ENCODE assay signal across 1 cellular context in genomic region chr5:72955768-72956323, GRCh38.
TF ChIP-seq lines count a peak whose summit lies in the region.

A gene with protein sequence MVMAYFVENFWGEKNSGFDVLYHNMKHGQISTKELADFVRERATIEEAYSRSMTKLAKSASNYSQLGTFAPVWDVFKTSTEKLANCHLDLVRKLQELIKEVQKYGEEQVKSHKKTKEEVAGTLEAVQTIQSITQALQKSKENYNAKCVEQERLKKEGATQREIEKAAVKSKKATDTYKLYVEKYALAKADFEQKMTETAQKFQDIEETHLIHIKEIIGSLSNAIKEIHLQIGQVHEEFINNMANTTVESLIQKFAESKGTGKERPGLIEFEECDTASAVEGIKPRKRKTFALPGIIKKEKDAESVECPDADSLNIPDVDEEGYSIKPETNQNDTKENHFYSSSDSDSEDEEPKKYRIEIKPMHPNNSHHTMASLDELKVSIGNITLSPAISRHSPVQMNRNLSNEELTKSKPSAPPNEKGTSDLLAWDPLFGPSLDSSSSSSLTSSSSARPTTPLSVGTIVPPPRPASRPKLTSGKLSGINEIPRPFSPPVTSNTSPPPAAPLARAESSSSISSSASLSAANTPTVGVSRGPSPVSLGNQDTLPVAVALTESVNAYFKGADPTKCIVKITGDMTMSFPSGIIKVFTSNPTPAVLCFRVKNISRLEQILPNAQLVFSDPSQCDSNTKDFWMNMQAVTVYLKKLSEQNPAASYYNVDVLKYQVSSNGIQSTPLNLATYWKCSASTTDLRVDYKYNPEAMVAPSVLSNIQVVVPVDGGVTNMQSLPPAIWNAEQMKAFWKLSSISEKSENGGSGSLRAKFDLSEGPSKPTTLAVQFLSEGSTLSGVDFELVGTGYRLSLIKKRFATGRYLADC (plus strand): TSS chr5:72956041. CDS start chr5:72956097, 56 bp downstream.

TF ChIP-seq in K562, 482 proteins besides CTCF, POLR2A, EP300 and RAD21 (continued from another document and continues in another):
- TF ChIP-seq RNF219 (CRISPR knock-in tag; IDR thresholded peaks at IDR 0.05) (no peak), ELF1 (tag; IDR thresholded peaks at IDR 0.05) (peak; percentile 54; the same call in 1 of the 2 replicates), SREBF2 (CRISPR knock-in tag; IDR thresholded peaks at IDR 0.05) (no peak), KLF1 (tag; IDR thresholded peaks at IDR 0.05) (no peak), ZNF217 (CRISPR knock-in tag; IDR thresholded peaks at IDR 0.05) (no peak), ELF2 (CRISPR knock-in tag; IDR thresholded peaks at IDR 0.05) (peak; percentile 65), MTA1 (IDR thresholded peaks at IDR 0.05; ENCODE audit: borderline replicate concordance) (no peak), NBN (IDR thresholded peaks at IDR 0.05; ENCODE audit: low read depth) (no peak), MTF1 (CRISPR knock-in tag; IDR thresholded peaks at IDR 0.05; ENCODE audit: borderline replicate concordance) (no peak), RFX5 (IDR thresholded peaks at IDR 0.05; ENCODE audit: low read depth, low read length) (no peak), SOX6 (IDR thresholded peaks at IDR 0.05) (peak; percentile 35; the same call in 1 of the 2 replicates), HOXB6 (CRISPR knock-in tag; IDR thresholded peaks at IDR 0.05; ENCODE audit: borderline replicate concordance) (no peak), ZNF133 (CRISPR knock-in tag; IDR thresholded peaks at IDR 0.05) (no peak), ZNF507 (tag; conservative IDR thresholded peaks at IDR 0.05) (no peak), SMARCB1 (IDR thresholded peaks at IDR 0.05; ENCODE audit: insufficient read length, low read depth) (no peak), ZFPM2 (CRISPR knock-in tag; IDR thresholded peaks at IDR 0.05) (no peak), POLR2AphosphoS5 (IDR thresholded peaks at IDR 0.05; ENCODE audit: control insufficient read depth, insufficient read depth, low read depth, low read length) (peak; percentile 78), HNRNPK (IDR thresholded peaks at IDR 0.05; ENCODE audit: low read depth, low read length, poor library complexity, severe bottlenecking) (no peak), CBX8 (IDR thresholded peaks at IDR 0.05; ENCODE audit: borderline replicate concordance, extremely low read depth, low read depth, low read length, poor library complexity, severe bottlenecking) (no peak), ZNF280B (CRISPR knock-in tag; IDR thresholded peaks at IDR 0.05) (no peak), GABPB2 (CRISPR knock-in tag; conservative IDR thresholded peaks at IDR 0.05) (no peak), ZNF384 (IDR thresholded peaks at IDR 0.05; ENCODE audit: low read depth, low read length) (no peak), LARP7 (IDR thresholded peaks at IDR 0.05) (no peak), NEUROD1 (IDR thresholded peaks at IDR 0.05; ENCODE audit: borderline replicate concordance, low read depth, low read length, partially characterized antibody) (no peak), YBX1 (IDR thresholded peaks at IDR 0.05) (no peak), ETV5 (CRISPR knock-in tag; IDR thresholded peaks at IDR 0.05; ENCODE audit: low read depth) (peak; percentile 46; the same call in 1 of the 2 replicates), JUN (IDR thresholded peaks at IDR 0.05; ENCODE audit: borderline replicate concordance, low read depth, low read length) (no peak), JUN (CRISPR knock-in tag; IDR thresholded peaks at IDR 0.05; ENCODE audit: borderline replicate concordance) (no peak), TSC22D4 (tag; IDR thresholded peaks at IDR 0.05) (no peak), STAT6 (CRISPR knock-in tag; IDR thresholded peaks at IDR 0.05) (no peak), SIN3A (IDR thresholded peaks at IDR 0.05; ENCODE audit: borderline replicate concordance in 2 of 2, control insufficient read depth in 1 of 2, low read depth in 2 of 2, low read length in 2 of 2) (peak in 1 of 2 experiments; percentile 65; a peak in 1 of 4 replicates), ZBTB1 (CRISPR knock-in tag; IDR thresholded peaks at IDR 0.05; ENCODE audit: borderline replicate concordance, low read depth) (peak; percentile 55; the same call in 1 of the 2 replicates), FUS (optimal IDR thresholded peaks at IDR 0.05; ENCODE audit: low read depth, low read length) (no peak), MECOM (CRISPR knock-in tag; IDR thresholded peaks at IDR 0.05) (no peak), MYBL2 (IDR thresholded peaks at IDR 0.05; ENCODE audit: low read depth) (no peak), MYBL2 (CRISPR knock-in tag; IDR thresholded peaks at IDR 0.05; ENCODE audit: borderline replicate concordance) (no peak), RB1 (IDR thresholded peaks at IDR 0.05; ENCODE audit: low read depth) (peak; percentile 79), PHB (CRISPR knock-in tag; IDR thresholded peaks at IDR 0.05) (no peak), ZFP1 (CRISPR knock-in tag; IDR thresholded peaks at IDR 0.05) (no peak), GATAD2A (IDR thresholded peaks at IDR 0.05) (no peak), ZFX (CRISPR knock-in tag; IDR thresholded peaks at IDR 0.05) (peak; percentile 86), SAFB (IDR thresholded peaks at IDR 0.05; ENCODE audit: borderline replicate concordance, low read depth, low read length) (0 out of 2 replicates have a peak, but pooled peaks have one; percentile 23), ZNF444 (CRISPR knock-in tag; IDR thresholded peaks at IDR 0.05) (no peak), MEF2D (tag; conservative IDR thresholded peaks at IDR 0.05; ENCODE audit: low read depth) (no peak), KLF16 (IDR thresholded peaks at IDR 0.05) (peak; percentile 25; the same call in 1 of the 2 replicates), CCAR2 (IDR thresholded peaks at IDR 0.05; ENCODE audit: low read depth, low read length) (no peak), SMAD2 (IDR thresholded peaks at IDR 0.05; ENCODE audit: low read depth, low read length) (no peak), BRF1 (IDR thresholded peaks at IDR 0.05; ENCODE audit: borderline replicate concordance, extremely low read depth, insufficient read length) (no peak), ATF2 (CRISPR knock-in tag; IDR thresholded peaks at IDR 0.05) (no peak), MTA2 (IDR thresholded peaks at IDR 0.05; ENCODE audit: low read depth) (no peak)
- TF ChIP-seq, protein P1, sequence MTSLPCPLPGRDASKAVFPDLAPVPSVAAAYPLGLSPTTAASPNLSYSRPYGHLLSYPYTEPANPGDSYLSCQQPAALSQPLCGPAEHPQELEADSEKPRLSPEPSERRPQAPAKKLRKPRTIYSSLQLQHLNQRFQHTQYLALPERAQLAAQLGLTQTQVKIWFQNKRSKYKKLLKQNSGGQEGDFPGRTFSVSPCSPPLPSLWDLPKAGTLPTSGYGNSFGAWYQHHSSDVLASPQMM (CRISPR knock-in tag; IDR thresholded peaks at IDR 0.05) = no peak
- TF ChIP-seq, protein P2, sequence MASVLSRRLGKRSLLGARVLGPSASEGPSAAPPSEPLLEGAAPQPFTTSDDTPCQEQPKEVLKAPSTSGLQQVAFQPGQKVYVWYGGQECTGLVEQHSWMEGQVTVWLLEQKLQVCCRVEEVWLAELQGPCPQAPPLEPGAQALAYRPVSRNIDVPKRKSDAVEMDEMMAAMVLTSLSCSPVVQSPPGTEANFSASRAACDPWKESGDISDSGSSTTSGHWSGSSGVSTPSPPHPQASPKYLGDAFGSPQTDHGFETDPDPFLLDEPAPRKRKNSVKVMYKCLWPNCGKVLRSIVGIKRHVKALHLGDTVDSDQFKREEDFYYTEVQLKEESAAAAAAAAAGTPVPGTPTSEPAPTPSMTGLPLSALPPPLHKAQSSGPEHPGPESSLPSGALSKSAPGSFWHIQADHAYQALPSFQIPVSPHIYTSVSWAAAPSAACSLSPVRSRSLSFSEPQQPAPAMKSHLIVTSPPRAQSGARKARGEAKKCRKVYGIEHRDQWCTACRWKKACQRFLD (CRISPR knock-in tag; IDR thresholded peaks at IDR 0.05) = peak; percentile 85
- TF ChIP-seq, protein P3, sequence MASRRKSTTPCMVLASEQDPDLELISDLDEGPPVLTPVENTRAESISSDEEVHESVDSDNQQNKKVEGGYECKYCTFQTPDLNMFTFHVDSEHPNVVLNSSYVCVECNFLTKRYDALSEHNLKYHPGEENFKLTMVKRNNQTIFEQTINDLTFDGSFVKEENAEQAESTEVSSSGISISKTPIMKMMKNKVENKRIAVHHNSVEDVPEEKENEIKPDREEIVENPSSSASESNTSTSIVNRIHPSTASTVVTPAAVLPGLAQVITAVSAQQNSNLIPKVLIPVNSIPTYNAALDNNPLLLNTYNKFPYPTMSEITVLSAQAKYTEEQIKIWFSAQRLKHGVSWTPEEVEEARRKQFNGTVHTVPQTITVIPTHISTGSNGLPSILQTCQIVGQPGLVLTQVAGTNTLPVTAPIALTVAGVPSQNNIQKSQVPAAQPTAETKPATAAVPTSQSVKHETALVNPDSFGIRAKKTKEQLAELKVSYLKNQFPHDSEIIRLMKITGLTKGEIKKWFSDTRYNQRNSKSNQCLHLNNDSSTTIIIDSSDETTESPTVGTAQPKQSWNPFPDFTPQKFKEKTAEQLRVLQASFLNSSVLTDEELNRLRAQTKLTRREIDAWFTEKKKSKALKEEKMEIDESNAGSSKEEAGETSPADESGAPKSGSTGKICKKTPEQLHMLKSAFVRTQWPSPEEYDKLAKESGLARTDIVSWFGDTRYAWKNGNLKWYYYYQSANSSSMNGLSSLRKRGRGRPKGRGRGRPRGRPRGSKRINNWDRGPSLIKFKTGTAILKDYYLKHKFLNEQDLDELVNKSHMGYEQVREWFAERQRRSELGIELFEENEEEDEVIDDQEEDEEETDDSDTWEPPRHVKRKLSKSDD (conservative IDR thresholded peaks at IDR 0.05; ENCODE audit: low read length) = no peak
- TF ChIP-seq, protein P4, sequence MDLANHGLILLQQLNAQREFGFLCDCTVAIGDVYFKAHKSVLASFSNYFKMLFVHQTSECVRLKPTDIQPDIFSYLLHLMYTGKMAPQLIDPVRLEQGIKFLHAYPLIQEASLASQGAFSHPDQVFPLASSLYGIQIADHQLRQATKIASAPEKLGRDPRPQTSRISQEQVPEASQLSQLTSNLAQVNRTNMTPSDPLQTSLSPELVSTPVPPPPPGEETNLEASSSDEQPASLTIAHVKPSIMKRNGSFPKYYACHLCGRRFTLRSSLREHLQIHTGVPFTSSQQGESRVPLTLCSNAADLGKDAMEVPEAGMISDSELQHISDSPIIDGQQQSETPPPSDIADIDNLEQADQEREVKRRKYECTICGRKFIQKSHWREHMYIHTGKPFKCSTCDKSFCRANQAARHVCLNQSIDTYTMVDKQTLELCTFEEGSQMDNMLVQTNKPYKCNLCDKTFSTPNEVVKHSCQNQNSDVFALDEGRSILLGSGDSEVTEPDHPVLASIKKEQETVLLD (IDR thresholded peaks at IDR 0.05) = peak; percentile 95
- TF ChIP-seq, protein P5, sequence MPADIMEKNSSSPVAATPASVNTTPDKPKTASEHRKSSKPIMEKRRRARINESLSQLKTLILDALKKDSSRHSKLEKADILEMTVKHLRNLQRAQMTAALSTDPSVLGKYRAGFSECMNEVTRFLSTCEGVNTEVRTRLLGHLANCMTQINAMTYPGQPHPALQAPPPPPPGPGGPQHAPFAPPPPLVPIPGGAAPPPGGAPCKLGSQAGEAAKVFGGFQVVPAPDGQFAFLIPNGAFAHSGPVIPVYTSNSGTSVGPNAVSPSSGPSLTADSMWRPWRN (IDR thresholded peaks at IDR 0.05; ENCODE audit: low read depth) = no peak
